21 cellular contexts compared by ENCODE assay signal in the genomic region with DNA sequence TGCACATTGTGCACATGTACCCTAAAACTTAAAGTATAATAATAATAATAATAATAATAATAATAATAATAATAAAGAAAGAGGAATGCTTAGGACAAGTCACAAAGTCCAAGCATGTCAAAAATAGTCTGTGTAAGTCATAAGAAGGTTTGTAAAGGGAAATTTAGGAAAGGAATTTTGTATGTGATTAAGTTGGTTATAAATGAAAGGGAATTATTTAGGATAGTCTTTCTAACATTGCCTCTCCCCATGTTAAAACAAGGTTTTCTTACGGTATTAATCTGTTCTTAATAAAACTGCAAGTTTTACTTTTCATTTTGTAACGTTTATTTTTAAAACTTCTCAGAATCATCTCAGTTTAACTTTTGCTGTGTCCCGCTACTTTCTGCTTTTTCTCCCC.
DNase-seq lines count a peak whose midpoint lies in the region; ATAC-seq lines count a peak whose summit lies in the region.
"Had no signal": no experiment of that assay in that cellular context is flagged by ENCODE, and none has a peak within 500 bp of the region (broad histone marks: within the 10 kb centered on the region; RNA-seq: fewer than 3 reads in every experiment).

No MANE protein-coding gene starts in this region.

- H3K4me3 ChIP-seq in Jurkat, Clone E6-1 (ENCODE audit: low read length) = no peak overlapping the region
- no peak overlapping the region for H3K4me3 ChIP-seq in iPS DF 6.9 (ENCODE audit: low read length)
- H3K4me3 ChIP-seq: prostate gland, vagina had no signal

- WGBS in iPS DF 6.9 (ENCODE audit: insufficient coverage, insufficient read length) = no CpG with 5 or more reads among the region's 3 CpGs

- DNase-seq in DMS79 treated with DMSO at 0.1 percent for 48 hours (lab: John Stamatoyannopoulos, UW) (peak; percentile 13), RPMI8226 (peak; percentile 24), iPS DF 6.9 (ENCODE audit: low read depth, low spot score) (peak; percentile 16), iPS-NIHi11 (ENCODE audit: low spot score) (no peak), glomerular visceral epithelial cell (ENCODE audit: extremely low spot score) (no peak)
- peak; percentile 45 for DNase-seq in Jurkat, Clone E6-1 (ENCODE audit: low read depth, low spot score)
- DNase-seq: activated CD4-positive, alpha-beta T cell treated with anti-CD3 and anti-CD28 coated beads for 4 hours; activated CD8-positive, alpha-beta memory T cell treated with anti-CD3 and anti-CD28 coated beads, Interleukin-2, amount 50 U/mL, for 4 hours; activated gamma-delta T cell treated with Interleukin-2 at 50 U/mL for 16 hours; amygdala; Calu3; effector CD8-positive, alpha-beta T cell; hypothalamus; left cardiac atrium; MM.1S; NCI-H2081; NCI-H748 treated with DMSO at 0.1 percent for 48 hours; stimulated activated CD8-positive, alpha-beta memory T cell treated with anti-CD3 and anti-CD28 coated beads, Interleukin-4, amount 100 ng/mL, for 48 hours had no signal

- H3K9me3 ChIP-seq in iPS DF 6.9 (ENCODE audit: control insufficient read depth, insufficient read depth, low read length) = peaks cover 3% of the 10 kb centered on the region
- H3K9me3 ChIP-seq: prostate gland had no signal

- no peak for ATAC-seq in HG02938 (IDR thresholded peaks at IDR 0.05; ENCODE audit: unreplicated experiment)
- ATAC-seq: left cardiac atrium had no signal

- H3K27ac ChIP-seq in iPS DF 6.9 (ENCODE audit: low read length) = no peak overlapping the region
- H3K27ac ChIP-seq: prostate gland, vagina had no signal

- no peaks in the 10 kb centered on the region for H3K27me3 ChIP-seq in iPS DF 6.9 (ENCODE audit: control insufficient read depth, insufficient read depth, low read length)
- H3K27me3 ChIP-seq: vagina had no signal

- no peaks in the 10 kb centered on the region for H3K36me3 ChIP-seq in iPS DF 6.9 (ENCODE audit: control insufficient read depth, insufficient read depth, low read length)
- H3K36me3 ChIP-seq: prostate gland, vagina had no signal

- H3K4me1 ChIP-seq in iPS DF 6.9 (ENCODE audit: control insufficient read depth, insufficient read depth, low read length) = no peaks in the 10 kb centered on the region
- H3K4me1 ChIP-seq: prostate gland, vagina had no signal

Comparison
In these comparisons a context has a peak if more than half of its experiments do, and no peak if none do; other contexts are left out.
1. DNase-seq: peak in DMS79 treated with DMSO at 0.1 percent for 48 hours (single experiment), Jurkat, Clone E6-1 (single experiment), RPMI8226 (single experiment) and iPS DF 6.9 (single experiment); none in iPS-NIHi11 (single experiment) and glomerular visceral epithelial cell (single experiment).